In the genomic region with DNA sequence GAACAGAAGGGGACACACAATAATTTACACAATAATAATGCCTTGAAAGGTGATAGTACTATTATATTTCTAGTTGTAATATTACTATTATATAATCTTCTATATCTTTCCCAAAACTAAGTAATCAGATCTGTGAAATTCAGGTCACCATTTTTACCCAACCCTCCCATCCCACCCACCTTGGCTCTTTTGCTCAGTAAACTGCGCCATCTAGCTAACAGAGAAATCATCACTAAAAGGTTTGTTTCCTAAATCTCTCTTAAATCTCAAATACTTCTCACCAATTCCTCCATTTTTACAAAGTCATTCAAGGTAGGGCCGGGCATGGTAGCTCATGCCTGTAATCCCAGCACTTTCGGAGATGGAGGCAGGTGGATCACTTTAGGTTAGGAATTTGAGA, we compare ENCODE assay signal across 14 cellular contexts.
DNase-seq lines count a peak whose midpoint lies in the region; ATAC-seq and TF ChIP-seq lines count a peak whose summit lies in the region.
"Had no signal": no experiment of that assay in that cellular context is flagged by ENCODE, and none has a peak within 500 bp of the region (broad histone marks: within the 10 kb centered on the region; RNA-seq: fewer than 3 reads in every experiment).

No MANE protein-coding gene starts in this region.

- H3K4me3 Mint-ChIP-seq in GM23338: no peak overlapping the region
- H3K4me3 Mint-ChIP-seq in activated T-cell treated with anti-CD3 and anti-CD28 coated beads, Interleukin-2, amount 50 U/mL, for 72 hours: no peak overlapping the region
- H3K4me3 Mint-ChIP-seq: CD4-positive, alpha-beta memory T cell; IgD-negative memory B cell had no signal

- H3K9me3 ChIP-seq in Loucy (ENCODE audit: insufficient read depth, low read depth, low read length): no peaks in the 10 kb centered on the region
- H3K9me3 ChIP-seq: BE2C had no signal

- in situ Hi-C loops in SK-MEL-5 (cut with HindIII; ENCODE audit: low pct_unique_long_range_greater_than_20kb, low sequenced_read_pairs): no loop called here

- H3K9ac ChIP-seq in Loucy (ENCODE audit: low read depth, low read length, poor library complexity, severe bottlenecking): no peak overlapping the region
- H3K9ac ChIP-seq: KMS-11 had no signal

- no peaks in the 10 kb centered on the region for H3K9me3 Mint-ChIP-seq in GM23338
- no peaks in the 10 kb centered on the region for H3K9me3 Mint-ChIP-seq in activated T-cell treated with anti-CD3 and anti-CD28 coated beads, Interleukin-2, amount 50 U/mL, for 72 hours
- H3K9me3 Mint-ChIP-seq: CD4-positive, alpha-beta memory T cell; IgD-negative memory B cell had no signal

- DNase-seq in GM23338 (ENCODE audit: low spot score) (peak; percentile 40), SK-MEL-5 (ENCODE audit: low read depth, low spot score) (peak; percentile 42), fibroblast of villous mesenchyme (ENCODE audit: low read depth) (no peak), left colon (no peak)
- DNase-seq in activated T-cell treated with anti-CD3 and anti-CD28 coated beads, Interleukin-2, amount 50 U/mL, for 72 hours: no peak
- DNase-seq in activated effector memory CD4-positive, alpha-beta T cell treated with Interleukin-2 at 50 U/mL for 16 hours: no peak
- DNase-seq: BE2C; CD4-positive, alpha-beta memory T cell; DMS79 treated with DMSO at 0.1 percent for 48 hours had no signal

- H3K27me3 ChIP-seq in GM23338 (ENCODE audit: insufficient read depth): no peaks in the 10 kb centered on the region
- H3K27me3 ChIP-seq in Loucy (ENCODE audit: insufficient read depth, low read length, poor library complexity, severe bottlenecking): no peaks in the 10 kb centered on the region
- H3K27me3 ChIP-seq: BE2C had no signal

- H4K20me1 ChIP-seq in GM23338 (replicated peaks; ENCODE audit: insufficient read depth): no peaks in the 10 kb centered on the region
- H4K20me1 ChIP-seq in Loucy (ENCODE audit: insufficient read depth, low read length, poor library complexity, severe bottlenecking): no peaks in the 10 kb centered on the region

- H3K27me3 Mint-ChIP-seq in GM23338 (ENCODE audit: insufficient read depth, low read depth, poor library complexity): peaks cover 2% of the 10 kb centered on the region
- H3K27me3 Mint-ChIP-seq in activated T-cell treated with anti-CD3 and anti-CD28 coated beads, Interleukin-2, amount 50 U/mL, for 72 hours (ENCODE audit: low read depth): no peaks in the 10 kb centered on the region
- H3K27me3 Mint-ChIP-seq: CD4-positive, alpha-beta memory T cell; IgD-negative memory B cell had no signal

- H3K79me2 ChIP-seq in GM23338 (replicated peaks; ENCODE audit: insufficient read depth) (no peaks in the 10 kb centered on the region), Loucy (ENCODE audit: insufficient read depth, low read length) (peaks cover 22% of the 10 kb centered on the region; the same call in 1 of the 2 replicates)

- no peak overlapping the region for H3K4me2 ChIP-seq in GM23338
- H3K4me2 ChIP-seq in Loucy (ENCODE audit: low read depth, low read length, poor library complexity, severe bottlenecking): no peak overlapping the region
- H3K4me2 ChIP-seq: KMS-11 had no signal

- H3K4me1 Mint-ChIP-seq in GM23338: no peaks in the 10 kb centered on the region
- H3K4me1 Mint-ChIP-seq in activated T-cell treated with anti-CD3 and anti-CD28 coated beads, Interleukin-2, amount 50 U/mL, for 72 hours (ENCODE audit: low read depth): no peaks in the 10 kb centered on the region

- H3K36me3 Mint-ChIP-seq in GM23338 (ENCODE audit: low read depth): no peaks in the 10 kb centered on the region
- H3K36me3 Mint-ChIP-seq in activated T-cell treated with anti-CD3 and anti-CD28 coated beads, Interleukin-2, amount 50 U/mL, for 72 hours (ENCODE audit: insufficient read depth in 2 of 2): peaks cover 0 to 4% of the 10 kb centered on the region in 2 donors

- H3K36me3 ChIP-seq in GM23338 (ENCODE audit: insufficient read depth) (no peaks in the 10 kb centered on the region), Loucy (ENCODE audit: insufficient read depth, low read length) (peaks cover 10% of the 10 kb centered on the region; the same call in 1 of the 2 replicates)
- H3K36me3 ChIP-seq: BE2C had no signal

- H2AFZ ChIP-seq in GM23338 (no peak overlapping the region), Loucy (ENCODE audit: low read length) (no peak overlapping the region)

- no peak overlapping the region for H3K4me3 ChIP-seq in GM23338
- H3K4me3 ChIP-seq in Loucy (ENCODE audit: low read length, poor library complexity, severe bottlenecking): no peak overlapping the region
- no peak overlapping the region for H3K4me3 ChIP-seq in fibroblast of villous mesenchyme (ENCODE audit: low read depth, low read length)

- ATAC-seq in GM23338 (no peak), GM21528 (IDR thresholded peaks at IDR 0.05; ENCODE audit: low FRiP score, unreplicated experiment) (no peak), left colon (no peak)
- ATAC-seq in activated T-cell treated with anti-CD3 and anti-CD28 coated beads, Interleukin-2, amount 50 U/mL, for 72 hours (replicated peaks in 1 of 2): no peak

- H3K4me1 ChIP-seq in GM23338 (ENCODE audit: insufficient read depth) (no peaks in the 10 kb centered on the region), Loucy (ENCODE audit: insufficient read depth, low read length, poor library complexity, severe bottlenecking) (peaks cover 16% of the 10 kb centered on the region)
- H3K4me1 ChIP-seq: BE2C had no signal

- H3K9me2 ChIP-seq in GM23338 (ENCODE audit: insufficient read depth) (no peaks in the 10 kb centered on the region), Loucy (replicated peaks; ENCODE audit: low read depth, low read length) (no peaks in the 10 kb centered on the region)

- intact Hi-C loops in left colon (cut with DNase I, micrococcal nuclease): no loop called here

- peak; percentile 22 to 67; a peak in 3 of 4 replicates for TF ChIP-seq CTCF in GM23338 (conservative IDR thresholded peaks at IDR 0.05; ENCODE audit: low read depth in 2 of 2)
- TF ChIP-seq CTCF in Loucy (conservative IDR thresholded peaks at IDR 0.05; ENCODE audit: low read length): peak; percentile 33
- TF ChIP-seq CTCF in fibroblast of villous mesenchyme (IDR thresholded peaks at IDR 0.05; ENCODE audit: insufficient read depth, low read depth, low read length): peak; percentile 5

- peak overlapping the region; percentile 52; the same call in 1 of the 2 replicates for H3K27ac Mint-ChIP-seq in GM23338
- no peak overlapping the region for H3K27ac Mint-ChIP-seq in activated T-cell treated with anti-CD3 and anti-CD28 coated beads, Interleukin-2, amount 50 U/mL, for 72 hours
- H3K27ac Mint-ChIP-seq: CD4-positive, alpha-beta memory T cell; IgD-negative memory B cell had no signal

- H3F3A ChIP-seq in GM23338 (replicated peaks; ENCODE audit: low read depth): no peaks in the 10 kb centered on the region
- 0 out of 2 replicates have a peak, but pooled peaks cover 3% of the 10 kb centered on the region for H3F3A ChIP-seq in Loucy (ENCODE audit: low read depth)

- H3K27ac ChIP-seq in GM23338 (ENCODE audit: low read depth): no peak overlapping the region
- H3K27ac ChIP-seq: C4-2B, KMS-11 had no signal

TF ChIP-seq in GM23338, 12 proteins besides CTCF, POLR2A, EP300 and RAD21 (continues in another document):
- TF ChIP-seq EZH2 (IDR thresholded peaks at IDR 0.05; ENCODE audit: low read depth, unreplicated experiment) (no peak), ZNF331 (CRISPR knock-in tag; IDR thresholded peaks at IDR 0.05; ENCODE audit: low read depth) (no peak), STAT1 (IDR thresholded peaks at IDR 0.05; ENCODE audit: unreplicated experiment) (no peak), JUNB (IDR thresholded peaks at IDR 0.05; ENCODE audit: unreplicated experiment) (no peak), CREB1 (CRISPR knock-in tag; IDR thresholded peaks at IDR 0.05; ENCODE audit: low read depth) (no peak)
- TF ChIP-seq, protein P1, sequence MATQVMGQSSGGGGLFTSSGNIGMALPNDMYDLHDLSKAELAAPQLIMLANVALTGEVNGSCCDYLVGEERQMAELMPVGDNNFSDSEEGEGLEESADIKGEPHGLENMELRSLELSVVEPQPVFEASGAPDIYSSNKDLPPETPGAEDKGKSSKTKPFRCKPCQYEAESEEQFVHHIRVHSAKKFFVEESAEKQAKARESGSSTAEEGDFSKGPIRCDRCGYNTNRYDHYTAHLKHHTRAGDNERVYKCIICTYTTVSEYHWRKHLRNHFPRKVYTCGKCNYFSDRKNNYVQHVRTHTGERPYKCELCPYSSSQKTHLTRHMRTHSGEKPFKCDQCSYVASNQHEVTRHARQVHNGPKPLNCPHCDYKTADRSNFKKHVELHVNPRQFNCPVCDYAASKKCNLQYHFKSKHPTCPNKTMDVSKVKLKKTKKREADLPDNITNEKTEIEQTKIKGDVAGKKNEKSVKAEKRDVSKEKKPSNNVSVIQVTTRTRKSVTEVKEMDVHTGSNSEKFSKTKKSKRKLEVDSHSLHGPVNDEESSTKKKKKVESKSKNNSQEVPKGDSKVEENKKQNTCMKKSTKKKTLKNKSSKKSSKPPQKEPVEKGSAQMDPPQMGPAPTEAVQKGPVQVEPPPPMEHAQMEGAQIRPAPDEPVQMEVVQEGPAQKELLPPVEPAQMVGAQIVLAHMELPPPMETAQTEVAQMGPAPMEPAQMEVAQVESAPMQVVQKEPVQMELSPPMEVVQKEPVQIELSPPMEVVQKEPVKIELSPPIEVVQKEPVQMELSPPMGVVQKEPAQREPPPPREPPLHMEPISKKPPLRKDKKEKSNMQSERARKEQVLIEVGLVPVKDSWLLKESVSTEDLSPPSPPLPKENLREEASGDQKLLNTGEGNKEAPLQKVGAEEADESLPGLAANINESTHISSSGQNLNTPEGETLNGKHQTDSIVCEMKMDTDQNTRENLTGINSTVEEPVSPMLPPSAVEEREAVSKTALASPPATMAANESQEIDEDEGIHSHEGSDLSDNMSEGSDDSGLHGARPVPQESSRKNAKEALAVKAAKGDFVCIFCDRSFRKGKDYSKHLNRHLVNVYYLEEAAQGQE (IDR thresholded peaks at IDR 0.05; ENCODE audit: unreplicated experiment): no peak

Comparison
In these comparisons a context has a peak if more than half of its experiments do, and no peak if none do; other contexts are left out.
1. DNase-seq: peak in GM23338 (single experiment) and SK-MEL-5 (single experiment); none in fibroblast of villous mesenchyme (single experiment), activated T-cell treated with anti-CD3 and anti-CD28 coated beads, Interleukin-2, amount 50 U/mL, for 72 hours (0 of 2), left colon (0 of 2) and activated effector memory CD4-positive, alpha-beta T cell treated with Interleukin-2 at 50 U/mL for 16 hours (single experiment).
2. Peak in every context shown above with its lines, with median percentiles within 50 percentile points of each other: CTCF ChIP-seq.